In the genomic region with DNA sequence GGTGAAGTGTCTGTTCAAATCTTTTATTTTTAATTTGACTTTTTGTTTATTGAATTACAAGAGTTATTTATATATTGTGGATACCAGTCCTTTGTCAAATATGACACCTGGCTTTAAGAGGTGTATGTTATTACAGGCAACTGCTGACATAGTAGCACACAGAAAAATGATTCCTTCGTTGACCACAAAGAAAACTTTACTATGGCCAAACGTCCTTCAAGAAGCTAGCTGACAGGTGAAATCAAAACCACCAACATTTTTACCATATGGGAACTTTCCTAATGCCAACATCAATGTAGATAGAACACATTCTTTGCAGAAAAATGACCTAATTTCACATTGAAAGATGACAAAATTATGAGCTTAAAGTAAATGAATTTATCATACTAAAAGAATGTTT, we compare ENCODE assay signal across 29 cellular contexts.
"Had no signal": no experiment of that assay in that cellular context is flagged by ENCODE, and none has a peak within 500 bp of the region (broad histone marks: within the 10 kb centered on the region; RNA-seq: fewer than 3 reads in every experiment).

No MANE protein-coding gene starts in this region.

- H3K4me1 Mint-ChIP-seq: activated B cell treated with CpG ODN at 0.5 μM for 24 hours; activated naive CD8-positive, alpha-beta T cell treated with anti-CD3 and anti-CD28 coated beads for 36 hours had no signal

- H3K4me3 Mint-ChIP-seq: activated B cell treated with CpG ODN at 0.5 μM for 24 hours; activated CD4-positive, alpha-beta memory T cell treated with anti-CD3 and anti-CD28 coated beads, Interleukin-2, amount 10 ng/mL, durations not matched to agents 7 days and 5 days; activated CD8-positive, alpha-beta memory T cell treated with anti-CD3 and anti-CD28 coated beads, Interleukin-2, amount 10 ng/mL, durations not matched to agents 7 days and 5 days; activated naive CD8-positive, alpha-beta T cell treated with anti-CD3 and anti-CD28 coated beads for 36 hours had no signal

- H3K36me3 ChIP-seq: breast epithelium had no signal

- H3K9me3 Mint-ChIP-seq: activated B cell treated with CpG ODN at 0.5 μM for 24 hours; activated CD4-positive, alpha-beta memory T cell treated with anti-CD3 and anti-CD28 coated beads, Interleukin-2, amount 10 ng/mL, durations not matched to agents 7 days and 5 days; activated naive CD8-positive, alpha-beta T cell treated with anti-CD3 and anti-CD28 coated beads for 36 hours had no signal

- DNase-seq: activated B cell treated with CpG ODN at 0.5 μM for 24 hours; activated CD4-positive, alpha-beta memory T cell treated with anti-CD3 and anti-CD28 coated beads, Interleukin-2, amount 10 ng/mL, durations not matched to agents 7 days and 5 days; activated CD4-positive, alpha-beta T cell treated with anti-CD3 and anti-CD28 coated beads for 1 hour; activated CD4-positive, alpha-beta T cell treated with anti-CD3 and anti-CD28 coated beads for 48 hours; activated CD8-positive, alpha-beta memory T cell treated with anti-CD3 and anti-CD28 coated beads for 24 hours; activated CD8-positive, alpha-beta memory T cell treated with anti-CD3 and anti-CD28 coated beads, Interleukin-2, amount 10 ng/mL, durations not matched to agents 7 days and 5 days; activated CD8-positive, alpha-beta memory T cell treated with anti-CD3 and anti-CD28 coated beads, Interleukin-2, amount 50 U/mL, for 48 hours; activated effector memory CD4-positive, alpha-beta T cell treated with anti-CD3 and anti-CD28 coated beads, Interleukin-2, amount 50 U/mL, for 16 hours; activated naive CD4-positive, alpha-beta T cell; activated naive CD4-positive, alpha-beta T cell treated with anti-CD3 and anti-CD28 coated beads, Interleukin-2, amount 50 U/mL, for 16 hours; activated naive CD8-positive, alpha-beta T cell treated with anti-CD3 and anti-CD28 coated beads for 36 hours; activated T-cell treated with anti-CD3 and anti-CD28 coated beads, Interleukin-2, amount 50 U/mL, for 48 hours; aorta; NCI-H1105; NCI-H1436; NCI-H1694; NCI-H1930; NCI-H2081 treated with DMSO at 0.1 percent for 48 hours; NCI-H226; NCI-H446 treated with DMSO at 0.1 percent for 48 hours; NCI-H524 treated with DMSO at 0.1 percent for 48 hours; SIG-M5; SW 1271; T-helper 1 cell; T-helper 2 cell; T-helper 9 cell had no signal

- H3K9me3 ChIP-seq: breast epithelium had no signal

- H3K27me3 ChIP-seq: breast epithelium had no signal

- ATAC-seq: activated CD8-positive, alpha-beta memory T cell treated with anti-CD3 and anti-CD28 coated beads, Interleukin-2, amount 10 ng/mL, durations not matched to agents 7 days and 5 days had no signal

- H3K4me1 ChIP-seq: breast epithelium had no signal

- H3K27ac Mint-ChIP-seq: activated B cell treated with CpG ODN at 0.5 μM for 24 hours; activated CD4-positive, alpha-beta memory T cell treated with anti-CD3 and anti-CD28 coated beads, Interleukin-2, amount 10 ng/mL, durations not matched to agents 7 days and 5 days; activated CD8-positive, alpha-beta memory T cell treated with anti-CD3 and anti-CD28 coated beads, Interleukin-2, amount 10 ng/mL, durations not matched to agents 7 days and 5 days; activated naive CD8-positive, alpha-beta T cell treated with anti-CD3 and anti-CD28 coated beads for 36 hours had no signal

- H3K27ac ChIP-seq: breast epithelium, coronary artery, VCaP had no signal

- H3K4me3 ChIP-seq: breast epithelium, coronary artery had no signal
